16 cellular contexts compared by ENCODE assay signal in the genomic region with DNA sequence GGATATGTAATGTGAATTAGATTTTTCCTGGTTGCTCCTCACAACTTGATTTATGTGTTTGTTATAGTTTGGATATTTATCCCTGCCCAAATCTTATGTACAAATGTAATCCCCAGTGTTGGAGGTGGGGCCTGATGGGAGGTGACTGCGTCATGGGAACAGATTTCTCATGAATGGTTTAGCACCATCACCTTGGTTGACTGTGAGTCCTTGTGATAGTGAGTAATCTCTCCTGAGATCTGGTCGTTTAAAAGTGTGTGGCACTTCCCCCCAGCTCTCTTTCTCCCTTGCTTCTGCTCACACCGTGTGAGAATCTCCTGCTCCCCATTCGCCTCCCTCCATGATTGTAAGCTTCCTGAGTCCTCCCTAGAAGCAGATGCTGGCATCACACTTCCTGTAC. TPM values are rescaled to one million over a fixed set of nuclear protein-coding genes. Genes with fewer than 3 reads are reported as not detected.
DNase-seq lines count a peak whose midpoint lies in the region; ATAC-seq and TF ChIP-seq lines count a peak whose summit lies in the region.
"Had no signal": no experiment of that assay in that cellular context is flagged by ENCODE, and none has a peak within 500 bp of the region (broad histone marks: within the 10 kb centered on the region; RNA-seq: fewer than 3 reads in every experiment).

No MANE protein-coding gene starts in this region.

- peaks cover 42% of the 10 kb centered on the region for H3K4me1 Mint-ChIP-seq in HFFc6 (ENCODE audit: low read depth)
- peaks cover 43% of the 10 kb centered on the region for H3K4me1 Mint-ChIP-seq in activated CD4-positive, alpha-beta memory T cell treated with anti-CD3 and anti-CD28 coated beads for 36 hours (ENCODE audit: low read depth)

- H3K27ac ChIP-seq in OCI-LY7 (ENCODE audit: low read depth, low read length, poor library complexity, severe bottlenecking) = no peak overlapping the region

- no peak overlapping the region for H3K4me2 ChIP-seq in OCI-LY7 (ENCODE audit: low read length)

- H3K36me3 ChIP-seq in OCI-LY7 (ENCODE audit: insufficient read depth, low read length) = no peaks in the 10 kb centered on the region

- TF ChIP-seq CTCF in HFFc6 (IDR thresholded peaks at IDR 0.05) (no peak), epithelial cell of proximal tubule (conservative IDR thresholded peaks at IDR 0.05; ENCODE audit: low read depth, low read length) (no peak), OCI-LY7 (conservative IDR thresholded peaks at IDR 0.05; ENCODE audit: low read length) (no peak)

- peak overlapping the region; percentile 95 for H3K4me3 Mint-ChIP-seq in HFFc6
- H3K4me3 Mint-ChIP-seq in activated CD4-positive, alpha-beta memory T cell treated with anti-CD3 and anti-CD28 coated beads for 36 hours = peak overlapping the region; percentile 74

- H2AFZ ChIP-seq in OCI-LY7 (ENCODE audit: low read length) = no peak overlapping the region

- H4K20me1 ChIP-seq in OCI-LY7 (ENCODE audit: insufficient read depth, low read length) = no peaks in the 10 kb centered on the region

- no TSS peak for BruUV-seq in OCI-LY7 (replicated peaks; lab: Mats Ljungman, UMichigan)

- H3K27me3 Mint-ChIP-seq in HFFc6 (ENCODE audit: insufficient read depth) = no peaks in the 10 kb centered on the region; the same call in 1 of the 2 replicates
- no peaks in the 10 kb centered on the region for H3K27me3 Mint-ChIP-seq in activated CD4-positive, alpha-beta memory T cell treated with anti-CD3 and anti-CD28 coated beads for 36 hours

- H3K27ac Mint-ChIP-seq in HFFc6 = peak overlapping the region; percentile 91
- H3K27ac Mint-ChIP-seq in activated CD4-positive, alpha-beta memory T cell treated with anti-CD3 and anti-CD28 coated beads for 36 hours = peak overlapping the region; percentile 58

- intact Hi-C loops in activated CD4-positive, alpha-beta memory T cell treated with anti-CD3 and anti-CD28 coated beads for 36 hours (cut with micrococcal nuclease) = loop anchor here (1.0 to 5.0 kb wide), 5 partner anchors 17 to 194 kb away; a partner anchor contains a TSS
- intact Hi-C loops in OCI-LY7 (cut with micrococcal nuclease; ENCODE audit: unreplicated experiment) = no loop called here

- CTCF ChIA-PET in activated CD4-positive, alpha-beta memory T cell treated with anti-CD3 and anti-CD28 coated beads for 36 hours (lab: Charles Lee) = interaction anchor here (1.5 kb wide), 1 partner anchor 168 kb away, joined by 3 read pairs; no protein-coding TSS in a partner anchor
- CTCF ChIA-PET in OCI-LY7 (lab: Charles Lee; ENCODE audit: unreplicated experiment) = no interaction called here

- H3K9me3 ChIP-seq in OCI-LY7 (ENCODE audit: low read length) = no peaks in the 10 kb centered on the region

- no peaks in the 10 kb centered on the region for H3K9me3 Mint-ChIP-seq in HFFc6
- H3K9me3 Mint-ChIP-seq in activated CD4-positive, alpha-beta memory T cell treated with anti-CD3 and anti-CD28 coated beads for 36 hours = no peaks in the 10 kb centered on the region

- no peaks in the 10 kb centered on the region for H3K79me2 ChIP-seq in OCI-LY7 (ENCODE audit: insufficient read depth, low read depth, low read length)

- ATAC-seq in GM18867 (IDR thresholded peaks at IDR 0.05; ENCODE audit: unreplicated experiment) (no peak), GM18858 (IDR thresholded peaks at IDR 0.05; ENCODE audit: unreplicated experiment) (no peak)

- H3K4me1 ChIP-seq in OCI-LY7 (ENCODE audit: insufficient read depth, low read length, poor library complexity, severe bottlenecking) = no peaks in the 10 kb centered on the region

- peak overlapping the region; percentile 62 for H3K4me3 ChIP-seq in epithelial cell of proximal tubule (ENCODE audit: low read depth, low read length)
- no peak overlapping the region for H3K4me3 ChIP-seq in OCI-LY7 (ENCODE audit: low read depth, low read length, poor library complexity, severe bottlenecking)

- DNase-seq in HFFc6 (no peak), epithelial cell of proximal tubule (ENCODE audit: low read depth) (no peak), renal cortical epithelial cell (ENCODE audit: low read depth) (peak; percentile 26), OCI-LY7 (ENCODE audit: low spot score) (no peak)
- DNase-seq in activated CD4-positive, alpha-beta memory T cell treated with anti-CD3 and anti-CD28 coated beads for 36 hours = peak; percentile 38
- DNase-seq in effector CD4-positive, alpha-beta T cell = no peak
- DNase-seq: activated effector memory CD4-positive, alpha-beta T cell treated with Interleukin-2 at 50 U/mL for 16 hours; NCI-H1105 treated with DMSO at 0.1 percent for 48 hours; NCI-H524 treated with DMSO at 0.1 percent for 48 hours had no signal

- no peaks in the 10 kb centered on the region for H3K36me3 Mint-ChIP-seq in HFFc6 (ENCODE audit: low read depth)
- H3K36me3 Mint-ChIP-seq in activated CD4-positive, alpha-beta memory T cell treated with anti-CD3 and anti-CD28 coated beads for 36 hours = no peaks in the 10 kb centered on the region

- no peaks in the 10 kb centered on the region for H3K9me2 ChIP-seq in OCI-LY7 (ENCODE audit: insufficient read depth, low read length)

- POLR2A ChIA-PET in activated CD4-positive, alpha-beta memory T cell treated with anti-CD3 and anti-CD28 coated beads for 36 hours (lab: Charles Lee) = no interaction called here
- POLR2A ChIA-PET in OCI-LY7 (lab: Charles Lee) = no interaction called here

RNA-seq across cellular contexts. Expression of a gene that starts 2.2 kb away (rescaled TPM):
- 10 to 100 TPM in 4 of 6 experiments, 1 to 10 TPM in 2; 8.4 to 11.3 (median 10.6) TPM for total RNA-seq in HFFc6 (2021; fragmentation: NEBNext Ultra II Directional; extraction: Animal tissue kit (Norgen Biotek cat#: 25700))
- total RNA-seq in activated CD4-positive, alpha-beta memory T cell treated with anti-CD3 and anti-CD28 coated beads for 36 hours = 1 to 10 TPM; 9.0 to 9.7 TPM
- total RNA-seq in epithelial cell of proximal tubule = 6.1 and 11.0 TPM in 2 replicates
- total RNA-seq in renal cortical epithelial cell = 16.5 and 29.3 TPM in 2 replicates
- total RNA-seq in OCI-LY7 (2014; rRNA removed; shearing (Covaris generic)) = not detected in 2 replicates
- not detected in 2 replicates for total RNA-seq in OCI-LY7 (2022)

RNA-seq across cellular contexts. Expression of a gene that starts 50.3 kb away (rescaled TPM):
- total RNA-seq in HFFc6 (2021; fragmentation: NEBNext Ultra II Directional; extraction: Animal tissue kit (Norgen Biotek cat#: 25700)) = not detected
- total RNA-seq in activated CD4-positive, alpha-beta memory T cell treated with anti-CD3 and anti-CD28 coated beads for 36 hours = not detected
- not detected in 2 replicates for total RNA-seq in epithelial cell of proximal tubule
- 0.30 TPM in 1 of 2 replicates, not detected in the other for total RNA-seq in renal cortical epithelial cell
- total RNA-seq in OCI-LY7 (2014; rRNA removed; shearing (Covaris generic)) = not detected in 2 replicates
- total RNA-seq in OCI-LY7 (2022) = not detected in 2 replicates
- total RNA-seq: cerebellum, glomerular endothelial cell, HT-29, osteocyte, temporal lobe had no signal

RNA-seq across cellular contexts. Expression of a gene that starts 52.3 kb away (rescaled TPM):
- 10 to 100 TPM; 11.0 to 17.8 (median 12.2) TPM for total RNA-seq in HFFc6 (2021; fragmentation: NEBNext Ultra II Directional; extraction: Animal tissue kit (Norgen Biotek cat#: 25700))
- total RNA-seq in activated CD4-positive, alpha-beta memory T cell treated with anti-CD3 and anti-CD28 coated beads for 36 hours = 10 to 100 TPM; 26.0 to 28.2 TPM
- total RNA-seq in epithelial cell of proximal tubule (18.7 and 32.9 TPM in 2 replicates), renal cortical epithelial cell (31.8 and 82.6 TPM in 2 replicates), OCI-LY7 (2022) (28.4 and 29.3 TPM in 2 replicates)
- 28.3 and 35.6 TPM in 2 replicates for total RNA-seq in OCI-LY7 (2014; rRNA removed; shearing (Covaris generic))

Comparison
In these comparisons a context has a peak if more than half of its experiments do, and no peak if none do; other contexts are left out.
1. DNase-seq: peak in activated CD4-positive, alpha-beta memory T cell treated with anti-CD3 and anti-CD28 coated beads for 36 hours (single experiment) and renal cortical epithelial cell (single experiment); none in HFFc6 (single experiment), epithelial cell of proximal tubule (single experiment), OCI-LY7 (single experiment) and effector CD4-positive, alpha-beta T cell (single experiment).